Comparison of ENCODE assay signal across 14 cellular contexts in genomic region chr1:21305155-21305899, GRCh38. TPM values are rescaled to one million over a fixed set of nuclear protein-coding genes. Genes with fewer than 3 reads are reported as not detected.
DNase-seq lines count a peak whose midpoint lies in the region; TF ChIP-seq lines count a peak whose summit lies in the region.
"Had no signal": no experiment of that assay in that cellular context is flagged by ENCODE, and none has a peak within 500 bp of the region (broad histone marks: within the 10 kb centered on the region; RNA-seq: fewer than 3 reads in every experiment).

No MANE protein-coding gene starts in this region.

- no peaks in the 10 kb centered on the region for H3K9me3 ChIP-seq in CD8-positive, alpha-beta memory T cell (ENCODE audit: low read length)
- no peaks in the 10 kb centered on the region for H3K9me3 ChIP-seq in tibial artery
- H3K9me3 ChIP-seq: ascending aorta, pancreas, uterus had no signal

- peak overlapping the region in 7 of 8 donors; percentile 28 to 92 (median 64) for H3K27ac Mint-ChIP-seq in CD8-positive, alpha-beta memory T cell
- H3K27ac Mint-ChIP-seq in IgD-negative memory B cell: peak overlapping the region in 2 of 3 donors; percentile 37 to 58
- peak overlapping the region; percentile 91 for H3K27ac Mint-ChIP-seq in glutamatergic neuron (ENCODE audit: unreplicated experiment)
- H3K27ac Mint-ChIP-seq: activated T-helper 2 cell treated with anti-CD3 and anti-CD28 coated beads, Interferon-gamma antibody, Interleukin-2, Interleukin-4, amounts not matched to agents 10 μg/mL and 5 μg/mL and 100 μg/mL, durations not matched to agents 14 hours and 24 hours and 36 hours had no signal

- no peaks in the 10 kb centered on the region for H3K36me3 ChIP-seq in CD8-positive, alpha-beta memory T cell (ENCODE audit: insufficient read depth, low read length)
- H3K36me3 ChIP-seq in tibial artery: no peaks in the 10 kb centered on the region
- H3K36me3 ChIP-seq: ascending aorta, pancreas, uterus had no signal

- no peak for DNase-seq in CD8-positive, alpha-beta memory T cell
- no peak for DNase-seq in glutamatergic neuron
- DNase-seq in NCI-H2029 (lab: John Stamatoyannopoulos, UW): no peak
- no peak for DNase-seq in NOMO-1 treated with dmso at 0.1 percent for 144 hours (lab: John Stamatoyannopoulos, UW; ENCODE audit: unreplicated experiment)
- DNase-seq in tibial artery: no peak
- DNase-seq: mammary epithelial cell, NCI-H1092, pancreas, T-helper 1 cell, uterus had no signal

- peaks cover 0 to 1% of the 10 kb centered on the region in 2 donors for H3K27me3 Mint-ChIP-seq in CD8-positive, alpha-beta memory T cell
- H3K27me3 Mint-ChIP-seq in IgD-negative memory B cell: no peaks in the 10 kb centered on the region
- peaks cover 9% of the 10 kb centered on the region for H3K27me3 Mint-ChIP-seq in glutamatergic neuron (ENCODE audit: unreplicated experiment)

- no peak overlapping the region for H3K4me3 Mint-ChIP-seq in CD8-positive, alpha-beta memory T cell
- no peak overlapping the region for H3K4me3 Mint-ChIP-seq in IgD-negative memory B cell
- peak overlapping the region; percentile 40 for H3K4me3 Mint-ChIP-seq in glutamatergic neuron (ENCODE audit: unreplicated experiment)

- CTCF ChIA-PET in CD8-positive, alpha-beta memory T cell (lab: Charles Lee): interaction anchor here (1.6 to 2.1 kb wide), 3 partner anchors 10 to 63 kb away, joined by 5 to 9 read pairs (median 6); no protein-coding TSS in a partner anchor

- no peak for TF ChIP-seq CTCF in glutamatergic neuron (IDR thresholded peaks at IDR 0.05; ENCODE audit: partially characterized antibody, unreplicated experiment)
- no peak for TF ChIP-seq CTCF in tibial artery (IDR thresholded peaks at IDR 0.05)

- H3K4me1 Mint-ChIP-seq in CD8-positive, alpha-beta memory T cell: peaks cover 39 to 62% (median 51%) of the 10 kb centered on the region in 3 donors
- peaks cover 22 to 44% (median 25%) of the 10 kb centered on the region in 3 donors for H3K4me1 Mint-ChIP-seq in IgD-negative memory B cell
- peaks cover 41% of the 10 kb centered on the region for H3K4me1 Mint-ChIP-seq in glutamatergic neuron (ENCODE audit: low read depth, unreplicated experiment)

- POLR2A ChIA-PET in CD8-positive, alpha-beta memory T cell (lab: Charles Lee): no interaction called here

- no peaks in the 10 kb centered on the region for H3K27me3 ChIP-seq in CD8-positive, alpha-beta memory T cell (ENCODE audit: insufficient read depth, low read length, poor library complexity, severe bottlenecking)
- H3K27me3 ChIP-seq in tibial artery: no peaks in the 10 kb centered on the region
- H3K27me3 ChIP-seq: ascending aorta, pancreas, uterus had no signal

- no peak overlapping the region for H3K27ac ChIP-seq in CD8-positive, alpha-beta memory T cell (ENCODE audit: low read depth, low read length)
- H3K27ac ChIP-seq in skin epidermis (peak overlapping the region in 16 of 21 experiments; percentile 6 to 75 (median 36)), tibial artery (no peak overlapping the region)
- H3K27ac ChIP-seq: ascending aorta, pancreas had no signal

- peaks cover 0 to 2% (median 0%) of the 10 kb centered on the region in 3 donors for H3K36me3 Mint-ChIP-seq in CD8-positive, alpha-beta memory T cell
- H3K36me3 Mint-ChIP-seq in IgD-negative memory B cell (peaks cover 7% of the 10 kb centered on the region), glutamatergic neuron (ENCODE audit: unreplicated experiment) (no peaks in the 10 kb centered on the region)

- H3K4me1 ChIP-seq in CD8-positive, alpha-beta memory T cell (ENCODE audit: insufficient read depth, low read length): peaks cover 44% of the 10 kb centered on the region
- H3K4me1 ChIP-seq in tibial artery: peaks cover 0 to 92% (median 56%) of the 10 kb centered on the region in 4 donors

- H3K9me3 Mint-ChIP-seq in CD8-positive, alpha-beta memory T cell: no peaks in the 10 kb centered on the region
- no peaks in the 10 kb centered on the region for H3K9me3 Mint-ChIP-seq in IgD-negative memory B cell
- peaks cover 16% of the 10 kb centered on the region for H3K9me3 Mint-ChIP-seq in glutamatergic neuron (ENCODE audit: unreplicated experiment)
- H3K9me3 Mint-ChIP-seq: activated T-helper 2 cell treated with anti-CD3 and anti-CD28 coated beads, Interferon-gamma antibody, Interleukin-2, Interleukin-4, amounts not matched to agents 10 μg/mL and 5 μg/mL and 100 μg/mL, durations not matched to agents 14 hours and 24 hours and 36 hours had no signal

- no peak overlapping the region for H3K4me3 ChIP-seq in CD8-positive, alpha-beta memory T cell (ENCODE audit: low read length)
- no peak overlapping the region for H3K4me3 ChIP-seq in skin epidermis
- no peak overlapping the region for H3K4me3 ChIP-seq in tibial artery
- H3K4me3 ChIP-seq: ascending aorta, pancreas, uterus had no signal

- intact Hi-C loops in tibial artery (cut with DNase I; ENCODE audit: low total_unique reads): no loop called here

RNA-seq across cellular contexts. Expression of gene ECE1, which starts 15.1 kb away (rescaled TPM):
- total RNA-seq in CD8-positive, alpha-beta memory T cell: 10 to 100 TPM; 78.2 to 88.4 TPM
- polyA plus RNA-seq in CD8-positive, alpha-beta memory T cell: 41.5 TPM
- polyA plus RNA-seq in IgD-negative memory B cell: 58.6 TPM
- total RNA-seq in glutamatergic neuron (ENCODE audit: unreplicated experiment): 36.1 TPM

Comparison
In these comparisons a context has a peak if more than half of its experiments do, and no peak if none do; other contexts are left out.
1. H3K27ac ChIP-seq: peak in skin epidermis (16 of 21); none in CD8-positive, alpha-beta memory T cell (single experiment) and tibial artery (0 of 2).
2. Peak in every context shown above with its lines, with median percentiles within 50 percentile points of each other: H3K27ac Mint-ChIP-seq.